Comparison of ENCODE assay signal across 8 cellular contexts in genomic region chr19:49929121-49929610, GRCh38. TPM values are rescaled to one million over a fixed set of nuclear protein-coding genes. Genes with fewer than 3 reads are reported as not detected.
DNase-seq lines count a peak whose midpoint lies in the region; ATAC-seq and TF ChIP-seq lines count a peak whose summit lies in the region.

TSS of gene ATF5 (plus strand) at chr19:49929205. CDS start at chr19:49930851, 1,646 bp downstream.
A gene with protein sequence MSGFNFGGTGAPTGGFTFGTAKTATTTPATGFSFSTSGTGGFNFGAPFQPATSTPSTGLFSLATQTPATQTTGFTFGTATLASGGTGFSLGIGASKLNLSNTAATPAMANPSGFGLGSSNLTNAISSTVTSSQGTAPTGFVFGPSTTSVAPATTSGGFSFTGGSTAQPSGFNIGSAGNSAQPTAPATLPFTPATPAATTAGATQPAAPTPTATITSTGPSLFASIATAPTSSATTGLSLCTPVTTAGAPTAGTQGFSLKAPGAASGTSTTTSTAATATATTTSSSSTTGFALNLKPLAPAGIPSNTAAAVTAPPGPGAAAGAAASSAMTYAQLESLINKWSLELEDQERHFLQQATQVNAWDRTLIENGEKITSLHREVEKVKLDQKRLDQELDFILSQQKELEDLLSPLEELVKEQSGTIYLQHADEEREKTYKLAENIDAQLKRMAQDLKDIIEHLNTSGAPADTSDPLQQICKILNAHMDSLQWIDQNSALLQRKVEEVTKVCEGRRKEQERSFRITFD (minus strand): TSS chr19:49929504. CDS start chr19:49909807, 19,697 bp downstream.

- no peaks in the 10 kb centered on the region for H3K27me3 Mint-ChIP-seq in activated T-helper 17 cell treated with anti-CD3 and anti-CD28 coated beads, Interleukin-2, amount 50 U/mL, for 72 hours
- H3K27me3 Mint-ChIP-seq in natural killer cell treated with Interleukin-12 subunit alpha and Interleukin-12 subunit beta and Interleukin-15 and Interleukin-18, amount 100 ng/mL, for 72 hours, result no peaks in the 10 kb centered on the region

- DNase-seq in Karpas-422, result peak; percentile 97
- DNase-seq in RKO (ENCODE audit: low spot score), result peak; percentile 92
- peak; percentile 78 for DNase-seq in fibroblast of mammary gland (ENCODE audit: low read depth)
- peak; percentile 91 for DNase-seq in natural killer cell treated with Interleukin-12 subunit alpha and Interleukin-12 subunit beta and Interleukin-15 and Interleukin-18, amount 100 ng/mL, for 72 hours (ENCODE audit: low spot score)
- peak; percentile 97 for DNase-seq in stimulated activated naive CD8-positive, alpha-beta T cell treated with anti-CD3 and anti-CD28 coated beads, Interleukin-15, Interleukin-2, amounts not matched to agents 100 U/mL and 50 U/mL, for 24 hours

- H3K4me2 ChIP-seq in DOHH2 (ENCODE audit: low read length), result peak within 1 kb of the TSS; percentile 94
- peak within 1 kb of the TSS; percentile 80 for H3K4me2 ChIP-seq in Karpas-422 (ENCODE audit: low read depth, low read length, poor library complexity, severe bottlenecking)

- peaks cover 79% of the 10 kb centered on the region for H3K36me3 ChIP-seq in DOHH2 (ENCODE audit: control insufficient read depth, low read length)
- peaks cover 58% of the 10 kb centered on the region for H3K36me3 ChIP-seq in Karpas-422 (ENCODE audit: insufficient read depth, low read length)

- peaks cover 43% of the 10 kb centered on the region for H3K4me1 Mint-ChIP-seq in activated T-helper 17 cell treated with anti-CD3 and anti-CD28 coated beads, Interleukin-2, amount 50 U/mL, for 72 hours
- peaks cover 64 to 67% of the 10 kb centered on the region in 2 donors for H3K4me1 Mint-ChIP-seq in natural killer cell treated with Interleukin-12 subunit alpha and Interleukin-12 subunit beta and Interleukin-15 and Interleukin-18, amount 100 ng/mL, for 72 hours (ENCODE audit: low read depth in 2 of 2)

- H4K20me1 ChIP-seq in DOHH2 (ENCODE audit: control insufficient read depth, insufficient read depth, low read depth, low read length), result peaks cover 24% of the 10 kb centered on the region
- peaks cover 37% of the 10 kb centered on the region for H4K20me1 ChIP-seq in Karpas-422 (ENCODE audit: insufficient read depth, low read depth, low read length)

- H3F3A ChIP-seq in DOHH2 (ENCODE audit: control insufficient read depth, insufficient read depth), result no peaks in the 10 kb centered on the region

- no peaks in the 10 kb centered on the region for H3K9me2 ChIP-seq in DOHH2 (replicated peaks; ENCODE audit: control insufficient read depth, low read length)
- H3K9me2 ChIP-seq in Karpas-422 (replicated peaks; ENCODE audit: insufficient read depth, low read length), result no peaks in the 10 kb centered on the region

- H3K27me3 ChIP-seq in DOHH2 (ENCODE audit: control insufficient read depth, low read length) (no peaks in the 10 kb centered on the region), Karpas-422 (ENCODE audit: low read length) (no peaks in the 10 kb centered on the region)

- peaks cover 70% of the 10 kb centered on the region for H3K79me2 ChIP-seq in DOHH2 (ENCODE audit: control insufficient read depth, low read length)
- peaks cover 68% of the 10 kb centered on the region for H3K79me2 ChIP-seq in Karpas-422 (ENCODE audit: low read length)

- peak within 1 kb of the TSS; percentile 94 for H3K4me3 Mint-ChIP-seq in activated T-helper 17 cell treated with anti-CD3 and anti-CD28 coated beads, Interleukin-2, amount 50 U/mL, for 72 hours
- H3K4me3 Mint-ChIP-seq in natural killer cell treated with Interleukin-12 subunit alpha and Interleukin-12 subunit beta and Interleukin-15 and Interleukin-18, amount 100 ng/mL, for 72 hours, result peak within 1 kb of the TSS; percentile 97

- H2AFZ ChIP-seq in Karpas-422 (ENCODE audit: low read length), result peak within 1 kb of the TSS; percentile 70; the same call in 1 of the 2 replicates

- peak; percentile 34 for ATAC-seq in GM21825 (IDR thresholded peaks at IDR 0.05; ENCODE audit: unreplicated experiment)
- ATAC-seq in activated T-helper 17 cell treated with anti-CD3 and anti-CD28 coated beads, Interleukin-2, amount 50 U/mL, for 72 hours (replicated peaks), result peak; percentile 51
- ATAC-seq in natural killer cell treated with Interleukin-12 subunit alpha and Interleukin-12 subunit beta and Interleukin-15 and Interleukin-18, amount 100 ng/mL, for 72 hours, result peak; percentile 71 to 73
- peak; percentile 56 for ATAC-seq in stimulated activated naive CD8-positive, alpha-beta T cell treated with anti-CD3 and anti-CD28 coated beads, Interleukin-15, Interleukin-2, amounts not matched to agents 100 U/mL and 50 U/mL, for 24 hours

- no peaks in the 10 kb centered on the region for H3K9me3 ChIP-seq in DOHH2 (ENCODE audit: control insufficient read depth, insufficient read depth, low read length)
- H3K9me3 ChIP-seq in Karpas-422 (ENCODE audit: low read length), result no peaks in the 10 kb centered on the region

- H3K9ac ChIP-seq in Karpas-422 (ENCODE audit: low read length), result peak within 1 kb of the TSS; percentile 99

- H3K4me1 ChIP-seq in DOHH2 (ENCODE audit: control insufficient read depth, low read length) (peaks cover 44% of the 10 kb centered on the region), Karpas-422 (ENCODE audit: low read length) (peaks cover 56% of the 10 kb centered on the region)

- H3K27ac ChIP-seq in DOHH2 (ENCODE audit: low read depth, low read length) (peak within 1 kb of the TSS; percentile 86), Karpas-422 (ENCODE audit: low read length) (peak within 1 kb of the TSS; percentile 94)

- H3K36me3 Mint-ChIP-seq in activated T-helper 17 cell treated with anti-CD3 and anti-CD28 coated beads, Interleukin-2, amount 50 U/mL, for 72 hours (ENCODE audit: low read depth), result peaks cover 73% of the 10 kb centered on the region
- H3K36me3 Mint-ChIP-seq in natural killer cell treated with Interleukin-12 subunit alpha and Interleukin-12 subunit beta and Interleukin-15 and Interleukin-18, amount 100 ng/mL, for 72 hours, result peaks cover 24% of the 10 kb centered on the region

- H3K9me3 Mint-ChIP-seq in activated T-helper 17 cell treated with anti-CD3 and anti-CD28 coated beads, Interleukin-2, amount 50 U/mL, for 72 hours, result no peaks in the 10 kb centered on the region
- peaks cover 4% of the 10 kb centered on the region for H3K9me3 Mint-ChIP-seq in natural killer cell treated with Interleukin-12 subunit alpha and Interleukin-12 subunit beta and Interleukin-15 and Interleukin-18, amount 100 ng/mL, for 72 hours

- H3K4me3 ChIP-seq in DOHH2 (ENCODE audit: low read length) (peak within 1 kb of the TSS; percentile 82), Karpas-422 (ENCODE audit: low read length) (peak within 1 kb of the TSS; percentile 75), fibroblast of mammary gland (ENCODE audit: control insufficient read depth, low read depth, low read length) (peak within 1 kb of the TSS; percentile 90)

- TF ChIP-seq CTCF in DOHH2 (IDR thresholded peaks at IDR 0.05; ENCODE audit: low read depth, low read length, poor library complexity, severe bottlenecking), result no peak
- TF ChIP-seq CTCF in fibroblast of mammary gland (conservative IDR thresholded peaks at IDR 0.05; ENCODE audit: control insufficient read depth, insufficient read depth, low read depth, low read length), result no peak

- H3K27ac Mint-ChIP-seq in activated T-helper 17 cell treated with anti-CD3 and anti-CD28 coated beads, Interleukin-2, amount 50 U/mL, for 72 hours, result peak within 1 kb of the TSS; percentile 98
- H3K27ac Mint-ChIP-seq in natural killer cell treated with Interleukin-12 subunit alpha and Interleukin-12 subunit beta and Interleukin-15 and Interleukin-18, amount 100 ng/mL, for 72 hours, result peak within 1 kb of the TSS; percentile 89 to 93

RNA-seq across cellular contexts. Expression of gene ATF5, which starts in this region (rescaled TPM):
- 454 and 537 TPM in 2 replicates for total RNA-seq in Karpas-422 (2014; rRNA removed; shearing (Covaris generic); ENCODE audit: low replicate concordance)
- total RNA-seq in activated T-helper 17 cell treated with anti-CD3 and anti-CD28 coated beads, Interleukin-2, amount 50 U/mL, for 72 hours, result 10 to 100 TPM; 26.0 to 28.6 TPM
- total RNA-seq in natural killer cell treated with Interleukin-12 subunit alpha and Interleukin-12 subunit beta and Interleukin-15 and Interleukin-18, amount 100 ng/mL, for 72 hours, result 10 to 100 TPM; 12.1 to 12.4 TPM

RNA-seq across cellular contexts. Expression of the second gene that starts in this region (rescaled TPM):
- 35.0 and 37.9 TPM in 2 replicates for total RNA-seq in Karpas-422 (2014; rRNA removed; shearing (Covaris generic); ENCODE audit: low replicate concordance)
- total RNA-seq in activated T-helper 17 cell treated with anti-CD3 and anti-CD28 coated beads, Interleukin-2, amount 50 U/mL, for 72 hours, result 100 to 1,000 TPM; 158 to 172 TPM
- total RNA-seq in natural killer cell treated with Interleukin-12 subunit alpha and Interleukin-12 subunit beta and Interleukin-15 and Interleukin-18, amount 100 ng/mL, for 72 hours, result 100 to 1,000 TPM; 109 to 187 TPM

Comparison
In these comparisons a context has a peak if more than half of its experiments do, and no peak if none do; other contexts are left out.
1. Peak in every context shown above with its lines: DNase-seq, ATAC-seq, H3K4me3 ChIP-seq and H3K27ac ChIP-seq.
2. RNA of gene ATF5 (total RNA-seq): 454 to 537 TPM in Karpas-422; 26.0 to 28.6 TPM in activated T-helper 17 cell treated with anti-CD3 and anti-CD28 coated beads, Interleukin-2, amount 50 U/mL, for 72 hours and 12.1 to 12.4 TPM in natural killer cell treated with Interleukin-12 subunit alpha and Interleukin-12 subunit beta and Interleukin-15 and Interleukin-18, amount 100 ng/mL, for 72 hours; every median in the first group is over 10 times any median in the second.